In the genomic region with DNA sequence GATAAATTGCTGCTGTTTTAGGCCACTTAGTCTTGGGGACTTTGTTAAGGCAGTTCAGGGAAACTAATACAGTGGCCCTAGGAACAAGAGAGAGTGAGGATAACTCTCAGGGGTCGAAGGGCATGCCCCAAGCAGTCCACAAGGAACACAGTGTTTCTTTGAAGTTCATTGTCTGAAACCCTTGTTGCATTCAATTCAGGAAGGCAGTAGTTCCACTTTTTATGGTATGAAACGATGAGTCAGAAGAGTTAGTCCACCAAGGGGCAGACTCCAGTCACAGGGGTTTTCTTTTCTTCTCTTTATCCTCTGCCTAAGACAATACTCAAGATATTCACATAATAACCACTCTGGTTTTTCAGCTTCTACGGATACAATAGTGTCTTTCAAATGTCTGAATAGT, we compare ENCODE assay signal across 14 cellular contexts. TPM values are rescaled to one million over a fixed set of nuclear protein-coding genes. Genes with fewer than 3 reads are reported as not detected.
A peak's percentile ranks its signal among the peaks of the same experiment; 100 is the strongest.
DNase-seq lines count a peak whose midpoint lies in the region; ATAC-seq, FAIRE-seq and TF ChIP-seq lines count a peak whose summit lies in the region.
"Had no signal": no experiment of that assay in that cellular context is flagged by ENCODE, and none has a peak within 500 bp of the region (broad histone marks: within the 10 kb centered on the region; RNA-seq: fewer than 3 reads in every experiment).

No MANE protein-coding gene starts in this region.

- no peak overlapping the region for H2BK12ac ChIP-seq in H1 (ENCODE audit: low read depth, low read length)

- H2AFZ ChIP-seq in H1 (ENCODE audit: low read length) = 0 out of 2 replicates have a peak overlapping the region, but pooled peaks have one; percentile 36
- H2AFZ ChIP-seq in OCI-LY7 (ENCODE audit: low read length) = no peak overlapping the region

- peak; percentile 73 for ATAC-seq in GM18499 (IDR thresholded peaks at IDR 0.05; ENCODE audit: insufficient read depth, unreplicated experiment)
- peak; percentile 75 for ATAC-seq in GM21717 (IDR thresholded peaks at IDR 0.05; ENCODE audit: unreplicated experiment)
- ATAC-seq in HG03565 (IDR thresholded peaks at IDR 0.05; ENCODE audit: unreplicated experiment) = peak; percentile 68
- ATAC-seq: activated T-cell treated with anti-CD3 and anti-CD28 coated beads, Interleukin-2, amount 50 U/mL, for 4 hours had no signal

- H3K36me3 ChIP-seq in H1 (ENCODE audit: control insufficient read depth in 2 of 4, insufficient read depth in 4 of 4, low read length in 3 of 4) = no peaks in the 10 kb centered on the region
- H3K36me3 ChIP-seq in A673 (ENCODE audit: insufficient read depth, low read length, poor library complexity, severe bottlenecking) = no peaks in the 10 kb centered on the region
- H3K36me3 ChIP-seq in MG63 = no peaks in the 10 kb centered on the region
- no peaks in the 10 kb centered on the region for H3K36me3 ChIP-seq in OCI-LY7 (ENCODE audit: insufficient read depth, low read length)

- no peak overlapping the region for H3K14ac ChIP-seq in H1 (ENCODE audit: insufficient read length)

- no peak overlapping the region for H3K27ac Mint-ChIP-seq in mesothelial cell of epicardium
- H3K27ac Mint-ChIP-seq: CD8-positive, alpha-beta memory T cell had no signal

- H3K4ac ChIP-seq in H1 (replicated peaks; ENCODE audit: insufficient read length, low read depth, low read length) = no peak overlapping the region

- no peaks in the 10 kb centered on the region for H3K79me1 ChIP-seq in H1 (ENCODE audit: low read depth, low read length)

- intact Hi-C loops in A673 (cut with micrococcal nuclease; ENCODE audit: unreplicated experiment) = no loop called here
- intact Hi-C loops in OCI-LY7 (cut with micrococcal nuclease; ENCODE audit: unreplicated experiment) = no loop called here

- no peak overlapping the region for H3K23ac ChIP-seq in H1 (ENCODE audit: insufficient read length)

- no peak for FAIRE-seq in H1 (lab: Jason Lieb, UNC)

- no peak overlapping the region for H3K56ac ChIP-seq in H1 (replicated peaks; ENCODE audit: insufficient read length, low read depth, low read length)

- DNase-seq in H1 (ENCODE audit: low read depth in 1 of 2, low spot score in 2 of 2) (no peak), mesothelial cell of epicardium (ENCODE audit: low spot score in 2 of 2, unreplicated experiment in 2 of 2) (no peak), A673 (ENCODE audit: low spot score) (no peak), MG63 (no peak), OCI-LY7 (ENCODE audit: low spot score) (no peak)
- DNase-seq: activated T-cell treated with anti-CD3 and anti-CD28 coated beads, Interleukin-2, amount 50 U/mL, for 4 hours; CD8-positive, alpha-beta memory T cell; NCI-H2227 treated with DMSO at 0.1 percent for 48 hours; stimulated activated CD4-positive, alpha-beta T cell treated with anti-CD3 and anti-CD28 coated beads, Interleukin-2, amount 100 ng/mL, for 48 hours; T-helper 2 cell; trophoblast cell had no signal

- H3K27ac ChIP-seq in H1 (ENCODE audit: low read depth, low read length) (no peak overlapping the region), A673 (ENCODE audit: low read depth, low read length, poor library complexity, severe bottlenecking) (no peak overlapping the region), OCI-LY7 (ENCODE audit: low read depth, low read length, poor library complexity, severe bottlenecking) (no peak overlapping the region)

- POLR2A ChIA-PET in H1 (lab: Charles Lee; ENCODE audit: partially characterized antibody) (no interaction called here), A673 (lab: Charles Lee; ENCODE audit: low non-redundant PET) (no interaction called here), OCI-LY7 (lab: Charles Lee) (no interaction called here)

- no peak overlapping the region for H2BK15ac ChIP-seq in H1 (ENCODE audit: low read length)

- no peak for TF ChIP-seq POLR2A in H1 (IDR thresholded peaks at IDR 0.05; ENCODE audit: control extremely low read depth in 1 of 2, low read depth in 2 of 2, low read length in 2 of 2)

- WGBS in H1 (ENCODE audit: extremely low coverage in 1 of 2, insufficient coverage in 1 of 2, insufficient read length in 1 of 2, insufficient replicate concordance in 2 of 2, low coverage in 1 of 2, low lambda C conversion rate in 2 of 2, missing lambda C conversion rate in 1 of 2), 2 experiments = 75% methylated on average over 3 of the region's 3 CpGs; no CpG with 5 or more reads in 1 of the 2 experiments

- H3K9me3 ChIP-seq in H1 (ENCODE audit: insufficient read depth in 2 of 2, low read depth in 1 of 2, low read length in 1 of 2) (no peaks in the 10 kb centered on the region), A673 (ENCODE audit: low read depth, low read length, poor library complexity, severe bottlenecking) (no peaks in the 10 kb centered on the region), MG63 (no peaks in the 10 kb centered on the region), OCI-LY7 (ENCODE audit: low read length) (no peaks in the 10 kb centered on the region)

- TF ChIP-seq RAD21 in H1 (IDR thresholded peaks at IDR 0.05 in 1 of 2, conservative IDR thresholded peaks at IDR 0.05 in 1 of 2; ENCODE audit: low read depth in 2 of 2, low read length in 2 of 2) = no peak

- CTCF ChIA-PET in H1 (lab: Charles Lee; ENCODE audit: partially characterized antibody) (interaction anchor here (11.9 kb wide), 1 partner anchor 59 kb away, joined by 126 read pairs; the partner anchor contains the start of gene RHCG), A673 (lab: Charles Lee) (no interaction called here), OCI-LY7 (lab: Charles Lee; ENCODE audit: unreplicated experiment) (no interaction called here)

- H3K4me3 Mint-ChIP-seq in mesothelial cell of epicardium = no peak overlapping the region
- H3K4me3 Mint-ChIP-seq: activated T-cell treated with anti-CD3 and anti-CD28 coated beads, Interleukin-2, amount 50 U/mL, for 4 hours; CD8-positive, alpha-beta memory T cell had no signal

- H4K5ac ChIP-seq in H1 (ENCODE audit: insufficient read length, low read depth, low read length) = no peak overlapping the region

- peaks cover 8% of the 10 kb centered on the region for H3K9me3 Mint-ChIP-seq in mesothelial cell of epicardium
- H3K9me3 Mint-ChIP-seq: activated T-cell treated with anti-CD3 and anti-CD28 coated beads, Interleukin-2, amount 50 U/mL, for 4 hours had no signal

- no peaks in the 10 kb centered on the region for H3K79me2 ChIP-seq in H1 (ENCODE audit: control insufficient read depth in 1 of 2, insufficient read depth in 2 of 2, low read length in 2 of 2)
- no peaks in the 10 kb centered on the region for H3K79me2 ChIP-seq in OCI-LY7 (ENCODE audit: insufficient read depth, low read depth, low read length)

- no peak overlapping the region for H3K4me2 ChIP-seq in H1 (ENCODE audit: insufficient read depth in 1 of 2, low read depth in 2 of 2, low read length in 2 of 2)
- no peak overlapping the region for H3K4me2 ChIP-seq in OCI-LY7 (ENCODE audit: low read length)

- H3K9me2 ChIP-seq in OCI-LY7 (ENCODE audit: insufficient read depth, low read length) = no peaks in the 10 kb centered on the region

- H3K4me3 ChIP-seq in H1 (ENCODE audit: extremely low read depth in 1 of 4, insufficient read depth in 2 of 4, low read depth in 3 of 4, low read length in 4 of 4) = no peak overlapping the region
- H3K4me3 ChIP-seq in A673 (ENCODE audit: low read depth, low read length, poor library complexity, severe bottlenecking) = no peak overlapping the region
- no peak overlapping the region for H3K4me3 ChIP-seq in MG63
- no peak overlapping the region for H3K4me3 ChIP-seq in OCI-LY7 (ENCODE audit: low read depth, low read length, poor library complexity, severe bottlenecking)

- no peak overlapping the region for H3K18ac ChIP-seq in H1 (ENCODE audit: extremely low read depth, low read length)

- no peaks in the 10 kb centered on the region for H3K4me1 Mint-ChIP-seq in mesothelial cell of epicardium
- H3K4me1 Mint-ChIP-seq: CD8-positive, alpha-beta memory T cell had no signal

- no peak overlapping the region for H2AK5ac ChIP-seq in H1 (ENCODE audit: low read depth, low read length)

- H2BK20ac ChIP-seq in H1 (ENCODE audit: low read length) = no peak overlapping the region

- no peaks in the 10 kb centered on the region for H3K4me1 ChIP-seq in H1 (replicated peaks in 1 of 4; ENCODE audit: control insufficient read depth in 3 of 4, insufficient read depth in 4 of 4, low read length in 3 of 4)
- H3K4me1 ChIP-seq in A673 (ENCODE audit: insufficient read depth, low read length, poor library complexity, severe bottlenecking) = no peaks in the 10 kb centered on the region
- H3K4me1 ChIP-seq in OCI-LY7 (ENCODE audit: insufficient read depth, low read length, poor library complexity, severe bottlenecking) = no peaks in the 10 kb centered on the region

- H4K8ac ChIP-seq in H1 (ENCODE audit: extremely low read depth, insufficient read depth, low read length) = no peak overlapping the region

- H3K36me3 Mint-ChIP-seq in mesothelial cell of epicardium = no peaks in the 10 kb centered on the region
- H3K36me3 Mint-ChIP-seq: CD8-positive, alpha-beta memory T cell had no signal

- no peak overlapping the region for H2BK120ac ChIP-seq in H1 (replicated peaks; ENCODE audit: low read depth, low read length)

- BruUV-seq in A673 (replicated peaks; lab: Mats Ljungman, UMichigan) (no TSS peak), OCI-LY7 (replicated peaks; lab: Mats Ljungman, UMichigan) (no TSS peak)

- no peak overlapping the region for H2BK5ac ChIP-seq in H1 (ENCODE audit: low read depth, low read length)

- TF ChIP-seq EP300 in H1 (IDR thresholded peaks at IDR 0.05; ENCODE audit: borderline replicate concordance in 1 of 2, low read depth in 2 of 2, low read length in 2 of 2) = no peak

- H4K91ac ChIP-seq in H1 (replicated peaks; ENCODE audit: insufficient read length, low read length) = no peak overlapping the region

- TF ChIP-seq CTCF in H1 (IDR thresholded peaks at IDR 0.05; ENCODE audit: control extremely low read depth in 1 of 3, insufficient read depth in 1 of 3, low read depth in 1 of 3, low read length in 3 of 3) = no peak
- no peak for TF ChIP-seq CTCF in mesothelial cell of epicardium (IDR thresholded peaks at IDR 0.05; ENCODE audit: unreplicated experiment)
- TF ChIP-seq CTCF in A673 (conservative IDR thresholded peaks at IDR 0.05; ENCODE audit: low read depth, low read length) = no peak
- TF ChIP-seq CTCF in OCI-LY7 (conservative IDR thresholded peaks at IDR 0.05; ENCODE audit: low read length) = no peak

- no peaks in the 10 kb centered on the region for H4K20me1 ChIP-seq in H1 (replicated peaks in 1 of 2; ENCODE audit: control insufficient read depth in 1 of 2, insufficient read depth in 2 of 2, low read length in 2 of 2)
- H4K20me1 ChIP-seq in OCI-LY7 (ENCODE audit: insufficient read depth, low read length) = no peaks in the 10 kb centered on the region

- no peaks in the 10 kb centered on the region for H3K23me2 ChIP-seq in H1 (ENCODE audit: low read depth, low read length)

- no peak overlapping the region for H3K9ac ChIP-seq in H1 (replicated peaks in 1 of 4; ENCODE audit: extremely low read depth in 1 of 4, low read depth in 3 of 4, low read length in 3 of 4)

- H3K27me3 ChIP-seq in H1 (replicated peaks in 1 of 4; ENCODE audit: control insufficient read depth in 3 of 4, extremely low read depth in 1 of 4, insufficient read depth in 3 of 4, low read length in 3 of 4) (no peaks in the 10 kb centered on the region), A673 (replicated peaks; ENCODE audit: insufficient read depth, low read depth, low read length, poor library complexity) (no peaks in the 10 kb centered on the region), MG63 (peaks cover 8% of the 10 kb centered on the region)

- peaks cover 9% of the 10 kb centered on the region for H3K27me3 Mint-ChIP-seq in mesothelial cell of epicardium (ENCODE audit: low read depth)

RNA-seq across cellular contexts. Expression of gene TICRR, which starts 23.8 kb away (rescaled TPM):
- 34.8 and 37.3 TPM in 2 replicates for total RNA-seq in H1 (2021; fragmentation: NEBNext Ultra II Directional; extraction: Animal tissue kit (Norgen Biotek cat#: 25700))
- 13.1 and 15.9 TPM in 2 replicates for polyA plus RNA-seq in H1 (2011; rRNA removed)
- polyA plus RNA-seq in H1 (2011; cell fraction: cytosol; rRNA removed) = 11.5 TPM
- polyA plus RNA-seq in H1 (2011; cell fraction: nucleus; rRNA removed) = 33.1 TPM
- 20.9 to 25.2 TPM (median 21.8 TPM) in 4 replicates for polyA plus RNA-seq in H1 (2012, experiment 1 of 2)
- polyA plus RNA-seq in H1 (2012, experiment 2 of 2) = 7.1 TPM
- 16.6 TPM for polyA plus RNA-seq in H1 (2013, experiment 1 of 2)
- 15.2 TPM for polyA plus RNA-seq in H1 (2013, experiment 2 of 2)
- 40.4 and 45.5 TPM in 2 replicates for polyA minus RNA-seq in H1 (2011; rRNA and poly(A)+ RNA removed)
- polyA minus RNA-seq in H1 (2011; cell fraction: cytosol; rRNA and poly(A)+ RNA removed) = 20.3 TPM
- 49.5 TPM for polyA minus RNA-seq in H1 (2011; cell fraction: nucleus; rRNA and poly(A)+ RNA removed)
- 9.1 to 10.2 TPM (median 9.9 TPM) in 3 replicates for total RNA-seq in mesothelial cell of epicardium
- 55.7 and 56.5 TPM in 2 replicates for total RNA-seq in A673 (2021)
- total RNA-seq in MG63 (2014; rRNA removed; shearing (Covaris generic); ENCODE audit: low replicate concordance) = 3.3 and 4.0 TPM in 2 replicates
- total RNA-seq in OCI-LY7 (2014; rRNA removed; shearing (Covaris generic)) = 25.9 and 26.2 TPM in 2 replicates
- 42.6 and 44.4 TPM in 2 replicates for total RNA-seq in OCI-LY7 (2022)
- polyA plus RNA-seq: CD8-positive, alpha-beta memory T cell had no signal

RNA-seq across cellular contexts. Expression of gene RHCG, which starts 55.1 kb away (rescaled TPM):
- total RNA-seq in H1 (2021; fragmentation: NEBNext Ultra II Directional; extraction: Animal tissue kit (Norgen Biotek cat#: 25700)) = 0.46 TPM in 1 of 2 replicates, not detected in the other
- 0.53 and 0.68 TPM in 2 replicates for polyA plus RNA-seq in H1 (2011; rRNA removed)
- polyA plus RNA-seq in H1 (2011; cell fraction: cytosol; rRNA removed) = 0.74 TPM
- 0.97 TPM for polyA plus RNA-seq in H1 (2011; cell fraction: nucleus; rRNA removed)
- 0.25 to 0.58 TPM (median 0.45 TPM) in 4 replicates for polyA plus RNA-seq in H1 (2012, experiment 1 of 2)
- polyA plus RNA-seq in H1 (2012, experiment 2 of 2) = 0.39 TPM
- polyA plus RNA-seq in H1 (2013, experiment 1 of 2) = 0.43 TPM
- 0.37 TPM for polyA plus RNA-seq in H1 (2013, experiment 2 of 2)
- polyA minus RNA-seq in H1 (2011; rRNA and poly(A)+ RNA removed) = 1.2 and 1.6 TPM in 2 replicates
- not detected for polyA minus RNA-seq in H1 (2011; cell fraction: cytosol; rRNA and poly(A)+ RNA removed)
- polyA minus RNA-seq in H1 (2011; cell fraction: nucleus; rRNA and poly(A)+ RNA removed) = 0.30 TPM
- 0.16 to 0.58 TPM in 2 of 3 replicates, not detected in the other for total RNA-seq in mesothelial cell of epicardium
- 1.2 and 1.4 TPM in 2 replicates for total RNA-seq in A673 (2021)
- total RNA-seq in MG63 (2014; rRNA removed; shearing (Covaris generic); ENCODE audit: low replicate concordance) = not detected in 2 replicates
- total RNA-seq in OCI-LY7 (2014; rRNA removed; shearing (Covaris generic)) = not detected in 2 replicates
- total RNA-seq in OCI-LY7 (2022) = not detected in 2 replicates
- total RNA-seq: activated T-cell treated with anti-CD3 and anti-CD28 coated beads, Interleukin-2, amount 50 U/mL, for 4 hours; CD8-positive, alpha-beta memory T cell had no signal
- polyA plus RNA-seq: CD8-positive, alpha-beta memory T cell had no signal
